ENCODE assay signal across 1 cellular context in genomic region chr14:80906946-80907345, GRCh38.
TF ChIP-seq lines count a peak whose summit lies in the region.

No MANE protein-coding gene starts in this region.

TF ChIP-seq in SK-N-SH, 30 proteins besides CTCF, POLR2A, EP300 and RAD21 (continued from another document):
- TF ChIP-seq, protein P1, sequence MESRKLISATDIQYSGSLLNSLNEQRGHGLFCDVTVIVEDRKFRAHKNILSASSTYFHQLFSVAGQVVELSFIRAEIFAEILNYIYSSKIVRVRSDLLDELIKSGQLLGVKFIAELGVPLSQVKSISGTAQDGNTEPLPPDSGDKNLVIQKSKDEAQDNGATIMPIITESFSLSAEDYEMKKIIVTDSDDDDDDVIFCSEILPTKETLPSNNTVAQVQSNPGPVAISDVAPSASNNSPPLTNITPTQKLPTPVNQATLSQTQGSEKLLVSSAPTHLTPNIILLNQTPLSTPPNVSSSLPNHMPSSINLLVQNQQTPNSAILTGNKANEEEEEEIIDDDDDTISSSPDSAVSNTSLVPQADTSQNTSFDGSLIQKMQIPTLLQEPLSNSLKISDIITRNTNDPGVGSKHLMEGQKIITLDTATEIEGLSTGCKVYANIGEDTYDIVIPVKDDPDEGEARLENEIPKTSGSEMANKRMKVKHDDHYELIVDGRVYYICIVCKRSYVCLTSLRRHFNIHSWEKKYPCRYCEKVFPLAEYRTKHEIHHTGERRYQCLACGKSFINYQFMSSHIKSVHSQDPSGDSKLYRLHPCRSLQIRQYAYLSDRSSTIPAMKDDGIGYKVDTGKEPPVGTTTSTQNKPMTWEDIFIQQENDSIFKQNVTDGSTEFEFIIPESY (IDR thresholded peaks at IDR 0.05; ENCODE audit: borderline replicate concordance, low read depth) = no peak
- TF ChIP-seq TCF12 (IDR thresholded peaks at IDR 0.05) (0 out of 2 replicates have a peak, but pooled peaks have one; percentile 19), RCOR1 (IDR thresholded peaks at IDR 0.05; ENCODE audit: low read length) (no peak), TEAD4 (IDR thresholded peaks at IDR 0.05; ENCODE audit: borderline replicate concordance, insufficient read depth) (no peak), RFX5 (IDR thresholded peaks at IDR 0.05; ENCODE audit: low read length) (no peak), GATA2 (CRISPR knock-in tag; IDR thresholded peaks at IDR 0.05) (no peak), YY1 (IDR thresholded peaks at IDR 0.05; ENCODE audit: low read depth) (no peak)
TF ChIP-seq in SK-N-SH: peak in this region for 1.
